Comparison of ENCODE assay signal across 9 cellular contexts in the genomic region with DNA sequence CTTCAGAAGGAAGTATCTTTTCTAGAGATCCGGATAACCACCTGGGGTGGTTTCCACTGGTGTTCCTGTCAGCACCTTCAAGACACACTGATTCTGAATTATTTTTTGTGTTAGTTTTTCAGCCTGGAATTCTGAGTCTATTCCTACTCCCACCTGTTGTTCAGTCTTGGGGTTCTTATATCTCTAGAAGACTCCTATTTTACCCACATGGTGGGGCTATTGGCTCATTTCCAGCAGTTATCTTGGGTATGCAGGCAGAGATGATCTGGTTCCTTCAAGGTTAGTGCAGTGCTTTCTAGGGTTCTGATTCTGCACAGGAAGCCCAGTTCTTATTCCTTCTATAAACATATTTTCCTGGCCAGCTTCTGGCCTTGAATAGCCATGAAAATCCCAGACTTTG.
DNase-seq lines count a peak whose midpoint lies in the region; ATAC-seq, FAIRE-seq and TF ChIP-seq lines count a peak whose summit lies in the region.
"Had no signal": no experiment of that assay in that cellular context is flagged by ENCODE, and none has a peak within 500 bp of the region (broad histone marks: within the 10 kb centered on the region; RNA-seq: fewer than 3 reads in every experiment).

No MANE protein-coding gene starts in this region.

- H4K91ac ChIP-seq in neuronal stem cell (ENCODE audit: low read depth, low read length, poor library complexity), result no peak overlapping the region

- no peak overlapping the region for H4K8ac ChIP-seq in neuronal stem cell (ENCODE audit: low read depth, low read length)

- ATAC-seq in HG03432 (IDR thresholded peaks at IDR 0.05; ENCODE audit: unreplicated experiment) (peak; percentile 52), Panc1 (no peak), GM18873 (IDR thresholded peaks at IDR 0.05; ENCODE audit: low FRiP score, unreplicated experiment) (no peak)

- no TSS peak for BruUV-seq in Panc1 (replicated peaks; lab: Mats Ljungman, UMichigan)

- TF ChIP-seq CTCF in Panc1 (IDR thresholded peaks at IDR 0.05) (peak; percentile 24; the same call in 1 of the 2 replicates), bronchial epithelial cell (IDR thresholded peaks at IDR 0.05; ENCODE audit: insufficient read depth, low read length, severe bottlenecking) (no peak)

- no peak overlapping the region for H2AFZ ChIP-seq in neuronal stem cell (ENCODE audit: low read length)

- no peak overlapping the region for H2BK120ac ChIP-seq in neuronal stem cell (ENCODE audit: low read depth, low read length)

- no peak overlapping the region for H2AK5ac ChIP-seq in neuronal stem cell (ENCODE audit: low read depth, low read length)

- CTCF ChIA-PET in Panc1 (lab: Charles Lee), result no interaction called here

- no peak overlapping the region for H3K18ac ChIP-seq in neuronal stem cell (ENCODE audit: low read length)

- no peaks in the 10 kb centered on the region for H3K79me1 ChIP-seq in neuronal stem cell (ENCODE audit: low read depth, low read length)

- no peak overlapping the region for H2BK12ac ChIP-seq in neuronal stem cell (ENCODE audit: low read length)

- H3K9ac ChIP-seq in neuronal stem cell (ENCODE audit: low read depth, low read length, poor library complexity), result no peak overlapping the region

- no CpG with 5 or more reads among the region's 1 CpG for WGBS in neuronal stem cell (ENCODE audit: extremely low coverage in 2 of 2, insufficient read length in 2 of 2, insufficient replicate concordance in 1 of 2), 2 donors

- H2BK15ac ChIP-seq in neuronal stem cell (ENCODE audit: low read length), result no peak overlapping the region

- no peak for FAIRE-seq in bronchial epithelial cell (lab: Jason Lieb, UNC)
- FAIRE-seq: TTC549 had no signal

- no peak overlapping the region for H3K4me2 ChIP-seq in neuronal stem cell (ENCODE audit: insufficient read depth, low read length, poor library complexity, severe bottlenecking)

- H3K4me3 ChIP-seq in Panc1 (ENCODE audit: low read depth in 2 of 2, low read length in 2 of 2), result no peak overlapping the region
- H3K4me3 ChIP-seq in bronchial epithelial cell (ENCODE audit: low read depth, low read length), result no peak overlapping the region
- no peak overlapping the region for H3K4me3 ChIP-seq in neuronal stem cell (ENCODE audit: low read length in 2 of 2)
- H3K4me3 ChIP-seq: skin epidermis had no signal

- POLR2A ChIA-PET in Panc1 (lab: Charles Lee), result no interaction called here

- no peak overlapping the region for H3K14ac ChIP-seq in neuronal stem cell (ENCODE audit: low read length)

- H3K36me3 ChIP-seq in Panc1 (ENCODE audit: control insufficient read depth, insufficient read depth, low read length), result no peaks in the 10 kb centered on the region
- no peaks in the 10 kb centered on the region for H3K36me3 ChIP-seq in bronchial epithelial cell (ENCODE audit: control insufficient read depth, insufficient read depth, low read length)
- H3K36me3 ChIP-seq in neuronal stem cell (replicated peaks in 1 of 2; ENCODE audit: control insufficient read depth in 2 of 2, insufficient read depth in 2 of 2, low read length in 2 of 2), result no peaks in the 10 kb centered on the region

- no peak overlapping the region for H3K4ac ChIP-seq in neuronal stem cell (ENCODE audit: low read length)

- H3K27me3 ChIP-seq in Panc1 (ENCODE audit: control insufficient read depth, insufficient read depth, low read length) (no peaks in the 10 kb centered on the region), bronchial epithelial cell (ENCODE audit: control insufficient read depth, insufficient read depth, low read length) (no peaks in the 10 kb centered on the region), neuronal stem cell (ENCODE audit: control insufficient read depth in 3 of 3, insufficient read depth in 3 of 3, low read depth in 1 of 3, low read length in 3 of 3) (no peaks in the 10 kb centered on the region)

- no peak overlapping the region for H2BK5ac ChIP-seq in neuronal stem cell (ENCODE audit: low read length)

- no peaks in the 10 kb centered on the region for H3K9me3 ChIP-seq in Panc1 (ENCODE audit: control insufficient read depth, insufficient read depth, low read depth, low read length)
- no peaks in the 10 kb centered on the region for H3K9me3 ChIP-seq in neuronal stem cell (replicated peaks in 1 of 2; ENCODE audit: control insufficient read depth in 2 of 2, insufficient read depth in 1 of 2, low read depth in 1 of 2, low read length in 2 of 2)

- H3K4me1 ChIP-seq in Panc1 (ENCODE audit: control insufficient read depth, insufficient read depth, low read length) (no peaks in the 10 kb centered on the region), neuronal stem cell (ENCODE audit: control insufficient read depth in 2 of 2, insufficient read depth in 1 of 2, low read depth in 1 of 2, low read length in 2 of 2) (no peaks in the 10 kb centered on the region)

- DNase-seq in ELF-1 (ENCODE audit: low read depth, low spot score) (peak; percentile 19), Panc1 (ENCODE audit: low read depth, low spot score) (peak; percentile 4), bronchial epithelial cell (ENCODE audit: low read depth) (peak; percentile 29), neuronal stem cell (ENCODE audit: low spot score) (peak; percentile 56), NCI-H510A treated with DMSO at 0.1 percent for 48 hours (lab: John Stamatoyannopoulos, UW) (no peak)

- H3K23ac ChIP-seq in neuronal stem cell (ENCODE audit: low read depth, low read length, poor library complexity), result no peak overlapping the region

- H3K27ac ChIP-seq in Panc1 (ENCODE audit: low read length), result no peak overlapping the region
- no peak overlapping the region for H3K27ac ChIP-seq in neuronal stem cell (replicated peaks; ENCODE audit: low read length)
- H3K27ac ChIP-seq: skin epidermis had no signal

- intact Hi-C loops in Panc1 (cut with micrococcal nuclease; ENCODE audit: unreplicated experiment), result loop anchor here (10.0 kb wide), 1 partner anchor 549 kb away; no protein-coding TSS in a partner anchor

- in situ Hi-C loops in Panc1 (cut with HindIII; ENCODE audit: low pct_unique_long_range_greater_than_20kb, low sequenced_read_pairs), result no loop called here
